13 cellular contexts compared by ENCODE assay signal in the genomic region with DNA sequence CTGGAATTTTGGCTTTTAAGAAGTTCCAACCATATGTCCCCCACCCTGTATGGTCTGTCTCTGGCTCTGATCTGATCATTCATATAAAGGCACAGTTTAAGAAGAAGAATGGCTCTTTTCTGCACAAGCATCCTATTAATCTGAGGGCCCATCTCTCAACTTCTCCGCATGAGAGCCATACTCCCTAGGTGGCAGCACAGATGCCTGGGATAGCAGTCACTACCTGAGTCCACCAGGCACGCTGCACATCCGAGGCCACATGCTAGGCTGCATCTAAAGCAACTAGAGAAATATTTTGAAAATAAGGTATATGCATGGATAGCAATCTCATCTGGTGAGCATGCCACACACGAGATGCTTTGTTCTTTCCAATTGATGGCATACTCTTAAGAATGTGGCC.
A peak's percentile ranks its signal among the peaks of the same experiment; 100 is the strongest.
DNase-seq lines count a peak whose midpoint lies in the region; TF ChIP-seq lines count a peak whose summit lies in the region.
"Had no signal": no experiment of that assay in that cellular context is flagged by ENCODE, and none has a peak within 500 bp of the region (broad histone marks: within the 10 kb centered on the region; RNA-seq: fewer than 3 reads in every experiment).

No MANE protein-coding gene starts in this region.

- CTCF ChIA-PET in activated naive CD4-positive, alpha-beta T cell treated with anti-CD3 and anti-CD28 coated beads for 36 hours (lab: Charles Lee) = interaction anchor here (0.9 kb wide), 1 partner anchor 14 kb away, joined by 4 read pairs; no protein-coding TSS in a partner anchor

- intact Hi-C loops in activated naive CD4-positive, alpha-beta T cell treated with anti-CD3 and anti-CD28 coated beads for 36 hours (cut with micrococcal nuclease) = no loop called here
- intact Hi-C loops in esophagus muscularis mucosa (cut with DNase I) = no loop called here

- no peak for TF ChIP-seq EP300 in esophagus muscularis mucosa (IDR thresholded peaks at IDR 0.05)

- H3K27me3 Mint-ChIP-seq in activated naive CD4-positive, alpha-beta T cell treated with anti-CD3 and anti-CD28 coated beads for 36 hours (ENCODE audit: low read depth) = no peaks in the 10 kb centered on the region

- H3K36me3 Mint-ChIP-seq in activated naive CD4-positive, alpha-beta T cell treated with anti-CD3 and anti-CD28 coated beads for 36 hours (ENCODE audit: low read depth) = no peaks in the 10 kb centered on the region
- H3K36me3 Mint-ChIP-seq: CD8-positive, alpha-beta T cell; natural killer cell treated with Interleukin-12 subunit alpha and Interleukin-12 subunit beta and Interleukin-15 and Interleukin-18, amount 100 ng/mL, for 72 hours had no signal

- H3K36me3 ChIP-seq in Peyer's patch (no peaks in the 10 kb centered on the region), esophagus muscularis mucosa (peaks cover 0 to 5% (median 0%) of the 10 kb centered on the region in 4 donors)
- H3K36me3 ChIP-seq: left lung had no signal

- H3K27ac ChIP-seq in C4-2B = no peak overlapping the region
- no peak overlapping the region for H3K27ac ChIP-seq in Peyer's patch
- no peak overlapping the region for H3K27ac ChIP-seq in esophagus muscularis mucosa (replicated peaks in 1 of 4)
- H3K27ac ChIP-seq: left lung had no signal

- H3K4me1 ChIP-seq in Peyer's patch (no peaks in the 10 kb centered on the region), esophagus muscularis mucosa (peaks cover 0 to 1% (median 0%) of the 10 kb centered on the region in 4 donors)
- H3K4me1 ChIP-seq: left lung had no signal

- no peak overlapping the region for H3K4me3 ChIP-seq in choroid plexus epithelial cell (ENCODE audit: low read depth, low read length)
- no peak overlapping the region for H3K4me3 ChIP-seq in Peyer's patch
- no peak overlapping the region for H3K4me3 ChIP-seq in esophagus muscularis mucosa
- H3K4me3 ChIP-seq: left lung had no signal

- H3K9me3 ChIP-seq in Peyer's patch (no peaks in the 10 kb centered on the region), esophagus muscularis mucosa (no peaks in the 10 kb centered on the region)
- H3K9me3 ChIP-seq: left lung had no signal

- H3K27me3 ChIP-seq in Peyer's patch (no peaks in the 10 kb centered on the region), esophagus muscularis mucosa (no peaks in the 10 kb centered on the region)
- H3K27me3 ChIP-seq: left lung had no signal

- H3K27ac Mint-ChIP-seq in activated naive CD4-positive, alpha-beta T cell treated with anti-CD3 and anti-CD28 coated beads for 36 hours = no peak overlapping the region
- H3K27ac Mint-ChIP-seq: CD8-positive, alpha-beta T cell; natural killer cell treated with Interleukin-12 subunit alpha and Interleukin-12 subunit beta and Interleukin-15 and Interleukin-18, amount 100 ng/mL, for 72 hours had no signal

- no peak overlapping the region for H3K4me3 Mint-ChIP-seq in activated naive CD4-positive, alpha-beta T cell treated with anti-CD3 and anti-CD28 coated beads for 36 hours
- H3K4me3 Mint-ChIP-seq: CD8-positive, alpha-beta T cell; natural killer cell treated with Interleukin-12 subunit alpha and Interleukin-12 subunit beta and Interleukin-15 and Interleukin-18, amount 100 ng/mL, for 72 hours had no signal

- no peaks in the 10 kb centered on the region for H3K9me3 Mint-ChIP-seq in activated naive CD4-positive, alpha-beta T cell treated with anti-CD3 and anti-CD28 coated beads for 36 hours
- H3K9me3 Mint-ChIP-seq: CD8-positive, alpha-beta T cell; natural killer cell treated with Interleukin-12 subunit alpha and Interleukin-12 subunit beta and Interleukin-15 and Interleukin-18, amount 100 ng/mL, for 72 hours had no signal

- no peak for TF ChIP-seq POLR2A in Peyer's patch (IDR thresholded peaks at IDR 0.05)
- no peak for TF ChIP-seq POLR2A in esophagus muscularis mucosa (IDR thresholded peaks at IDR 0.05; ENCODE audit: low read depth)

- peaks cover 11% of the 10 kb centered on the region for H3K4me1 Mint-ChIP-seq in activated naive CD4-positive, alpha-beta T cell treated with anti-CD3 and anti-CD28 coated beads for 36 hours (ENCODE audit: low read depth)

- DNase-seq in NCI-H1092 treated with DMSO at 0.1 percent for 48 hours (lab: John Stamatoyannopoulos, UW) = peak; percentile 8
- peak; percentile 11 for DNase-seq in choroid plexus epithelial cell (ENCODE audit: low read depth)
- DNase-seq in Peyer's patch = no peak
- DNase-seq in activated naive CD4-positive, alpha-beta T cell treated with anti-CD3 and anti-CD28 coated beads for 36 hours = no peak
- no peak for DNase-seq in esophagus muscularis mucosa (ENCODE audit: extremely low spot score)
- no peak for DNase-seq in foreskin melanocyte
- DNase-seq: CD8-positive, alpha-beta T cell; left lung; NCI-H226; RPMI8226 had no signal

- 100% methylated on average over 4 of the region's 4 CpGs for WGBS in esophagus muscularis mucosa

- TF ChIP-seq CTCF in C4-2B (conservative IDR thresholded peaks at IDR 0.05) = peak; percentile 47
- TF ChIP-seq CTCF in GM12873 (IDR thresholded peaks at IDR 0.05; ENCODE audit: insufficient read depth, low read depth, low read length, missing control alignments) = peak; percentile 34
- peak; percentile 36 for TF ChIP-seq CTCF in choroid plexus epithelial cell (conservative IDR thresholded peaks at IDR 0.05; ENCODE audit: low read depth, low read length)
- no peak for TF ChIP-seq CTCF in Peyer's patch (IDR thresholded peaks at IDR 0.05)
- TF ChIP-seq CTCF in esophagus muscularis mucosa (IDR thresholded peaks at IDR 0.05) = no peak

Comparison
In these comparisons a context has a peak if more than half of its experiments do, and no peak if none do; other contexts are left out.
1. CTCF ChIP-seq: peak in C4-2B (single experiment), GM12873 (single experiment) and choroid plexus epithelial cell (single experiment); none in Peyer's patch (0 of 6) and esophagus muscularis mucosa (0 of 3).
2. DNase-seq: peak in NCI-H1092 treated with DMSO at 0.1 percent for 48 hours (single experiment) and choroid plexus epithelial cell (single experiment); none in Peyer's patch (0 of 3), activated naive CD4-positive, alpha-beta T cell treated with anti-CD3 and anti-CD28 coated beads for 36 hours (single experiment), esophagus muscularis mucosa (single experiment) and foreskin melanocyte (single experiment).